1 cellular context compared by ENCODE assay signal in the genomic region with DNA sequence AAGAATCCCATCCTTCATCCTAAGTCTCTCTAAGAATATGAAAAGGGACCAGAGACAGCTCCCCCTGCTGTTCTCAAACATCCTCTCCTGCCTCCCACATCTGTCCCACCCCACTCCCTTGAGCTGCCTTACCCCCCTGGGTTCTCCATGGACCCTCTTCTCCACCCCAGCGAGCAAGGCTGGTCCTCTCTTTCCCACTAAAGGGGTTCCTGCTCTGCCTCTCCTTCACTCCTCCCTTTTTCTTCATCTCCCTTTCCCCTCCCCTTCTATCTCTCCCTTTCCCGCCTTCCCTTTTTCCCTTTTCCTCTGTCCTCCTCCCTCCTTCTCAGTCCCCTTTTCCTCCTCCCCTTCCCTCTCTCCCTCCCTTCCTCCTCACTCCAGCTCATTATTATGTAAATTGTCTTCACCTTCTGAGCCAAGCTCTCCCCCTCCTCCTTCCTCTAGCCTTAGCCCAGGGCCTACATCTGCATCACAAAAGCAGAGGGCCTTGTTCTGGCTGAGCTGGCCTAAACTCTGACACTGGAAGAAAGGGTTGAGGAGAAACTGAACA.
TF ChIP-seq lines count a peak whose summit lies in the region.

No MANE protein-coding gene starts in this region.

TF ChIP-seq in SK-N-SH treated with all-trans-retinoic acid at 6 μM for 48 hours, 23 proteins besides CTCF, POLR2A, EP300 and RAD21 (continued from another document):
- TF ChIP-seq, protein P1, sequence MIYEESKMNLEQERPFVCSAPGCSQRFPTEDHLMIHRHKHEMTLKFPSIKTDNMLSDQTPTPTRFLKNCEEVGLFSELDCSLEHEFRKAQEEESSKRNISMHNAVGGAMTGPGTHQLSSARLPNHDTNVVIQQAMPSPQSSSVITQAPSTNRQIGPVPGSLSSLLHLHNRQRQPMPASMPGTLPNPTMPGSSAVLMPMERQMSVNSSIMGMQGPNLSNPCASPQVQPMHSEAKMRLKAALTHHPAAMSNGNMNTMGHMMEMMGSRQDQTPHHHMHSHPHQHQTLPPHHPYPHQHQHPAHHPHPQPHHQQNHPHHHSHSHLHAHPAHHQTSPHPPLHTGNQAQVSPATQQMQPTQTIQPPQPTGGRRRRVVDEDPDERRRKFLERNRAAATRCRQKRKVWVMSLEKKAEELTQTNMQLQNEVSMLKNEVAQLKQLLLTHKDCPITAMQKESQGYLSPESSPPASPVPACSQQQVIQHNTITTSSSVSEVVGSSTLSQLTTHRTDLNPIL (CRISPR knock-in tag; IDR thresholded peaks at IDR 0.05; ENCODE audit: low read depth): no peak
- TF ChIP-seq ISL1 (CRISPR knock-in tag; IDR thresholded peaks at IDR 0.05) (no peak), GLIS3 (CRISPR knock-in tag; IDR thresholded peaks at IDR 0.05) (no peak)
